ENCODE assay signal across 18 cellular contexts in the genomic region with DNA sequence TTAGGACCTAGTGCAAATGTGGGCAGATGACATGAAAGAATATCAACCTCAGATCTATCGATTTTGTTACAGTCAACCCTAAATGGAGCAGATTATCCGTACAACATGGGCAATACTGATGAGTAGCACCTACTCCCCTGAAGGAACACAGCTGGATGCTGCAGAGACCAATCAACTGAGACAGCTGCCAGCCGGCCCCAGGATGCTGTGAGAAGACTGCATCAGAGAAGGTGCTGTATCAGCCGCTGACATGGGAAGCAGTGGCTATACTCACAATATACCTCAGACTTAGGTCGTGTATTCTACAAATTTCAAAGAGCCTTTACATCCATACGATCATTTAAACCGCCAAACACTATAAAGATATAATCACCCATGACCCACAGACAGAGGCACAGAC.
"Had no signal": no experiment of that assay in that cellular context is flagged by ENCODE, and none has a peak within 500 bp of the region (broad histone marks: within the 10 kb centered on the region; RNA-seq: fewer than 3 reads in every experiment).

No MANE protein-coding gene starts in this region.

- H3K4me3 Mint-ChIP-seq: activated B cell treated with CpG ODN at 0.5 μM for 24 hours; activated naive CD4-positive, alpha-beta T cell treated with anti-CD3 and anti-CD28 coated beads for 36 hours; dendritic cell treated with granulocyte-macrophage colony-stimulating factor and Interleukin-4, amounts not matched to agents 40 ng/mL and 50 ng/mL, for 4 days; naive B cell had no signal

- H3K27ac Mint-ChIP-seq: activated B cell treated with CpG ODN at 0.5 μM for 24 hours; activated naive CD4-positive, alpha-beta T cell treated with anti-CD3 and anti-CD28 coated beads for 36 hours; dendritic cell treated with granulocyte-macrophage colony-stimulating factor and Interleukin-4, amounts not matched to agents 40 ng/mL and 50 ng/mL, for 4 days; naive B cell had no signal

- H3K27me3 ChIP-seq: ovary, upper lobe of right lung had no signal

- H3K4me1 Mint-ChIP-seq: activated B cell treated with CpG ODN at 0.5 μM for 24 hours, naive B cell had no signal

- DNase-seq: activated B cell treated with CpG ODN at 0.5 μM for 24 hours; activated CD4-positive, alpha-beta T cell treated with anti-CD3 and anti-CD28 coated beads, Interleukin-2, amount 50 U/mL, for 1 hour; activated naive CD4-positive, alpha-beta T cell treated with anti-CD3 and anti-CD28 coated beads for 36 hours; amygdala; effector CD8-positive, alpha-beta T cell; esophagus squamous epithelium; mesenchymal stem cell; mucosa of descending colon; naive B cell; ovary; psoas muscle; T-helper 9 cell; upper lobe of right lung had no signal

- H3K36me3 Mint-ChIP-seq: naive B cell had no signal

- H3K4me1 ChIP-seq: esophagus squamous epithelium, psoas muscle, upper lobe of right lung had no signal

- H3K9me3 Mint-ChIP-seq: activated B cell treated with CpG ODN at 0.5 μM for 24 hours; dendritic cell treated with granulocyte-macrophage colony-stimulating factor and Interleukin-4, amounts not matched to agents 40 ng/mL and 50 ng/mL, for 4 days; naive B cell had no signal

- H3K27ac ChIP-seq: cardiac muscle cell, esophagus squamous epithelium, ovary, psoas muscle, thoracic aorta, upper lobe of right lung had no signal

- ATAC-seq: mucosa of descending colon, psoas muscle, right cardiac atrium, Right ventricle myocardium inferior, upper lobe of right lung had no signal
